27 cellular contexts compared by ENCODE assay signal in the genomic region with DNA sequence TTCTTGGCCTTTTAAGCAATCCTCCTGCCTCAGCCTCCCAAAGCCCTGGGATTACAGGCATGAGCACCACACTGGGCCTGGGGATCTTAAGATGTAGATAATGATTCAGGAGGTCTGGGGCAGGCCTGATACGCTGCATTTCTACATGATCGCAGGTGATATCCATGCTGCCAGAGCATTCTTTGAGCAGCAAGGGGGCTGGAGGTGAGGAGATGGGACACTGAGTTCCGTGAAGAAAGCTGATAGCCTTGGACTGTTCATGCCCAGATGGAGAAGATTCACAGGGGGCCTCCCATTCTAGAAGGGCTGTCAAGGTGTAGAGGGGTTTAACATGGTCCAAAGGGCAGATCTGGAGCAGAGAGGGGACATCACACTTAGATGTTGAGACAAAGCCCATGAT.
"Had no signal": no experiment of that assay in that cellular context is flagged by ENCODE, and none has a peak within 500 bp of the region (broad histone marks: within the 10 kb centered on the region; RNA-seq: fewer than 3 reads in every experiment).

No MANE protein-coding gene starts in this region.

- H3K36me3 Mint-ChIP-seq: activated naive CD4-positive, alpha-beta T cell treated with anti-CD3 and anti-CD28 coated beads, Interleukin-2, amount 50 U/mL, for 72 hours; naive thymus-derived CD4-positive, alpha-beta T cell; neural progenitor cell; stimulated activated memory B cell treated with anti-CD40 and anti-IgM and Interleukin-4, amounts not matched to agents 10 μg/mL and 1 μg/mL and 100 μg/mL, for 72 hours; T-cell had no signal

- H3K4me3 ChIP-seq: gastrocnemius medialis, neural progenitor cell, sigmoid colon, smooth muscle cell, testis, upper lobe of left lung had no signal

- H3K27ac Mint-ChIP-seq: activated T-helper 1 cell treated with anti-CD3 and anti-CD28 coated beads, Interleukin-12 subunit alpha, Interleukin-12 subunit beta, Interleukin-2, Interleukin-4 antibody, amounts not matched to agents 30 ng/mL and 10 ng/mL and 1 ng/mL, durations not matched to agents 14 hours and 24 hours and 36 hours; naive thymus-derived CD4-positive, alpha-beta T cell; progenitor cell of endocrine pancreas; stimulated activated memory B cell treated with anti-CD40 and anti-IgM and Interleukin-4, amounts not matched to agents 10 μg/mL and 1 μg/mL and 100 μg/mL, for 72 hours; T-cell; T-helper 2 cell treated with Interferon-gamma antibody and Interleukin-4, amounts not matched to agents 5 μg/mL and 100 μg/mL, for 36 hours had no signal

- H3K4me2 ChIP-seq: neural progenitor cell, smooth muscle cell had no signal

- H3K27ac ChIP-seq: brain microvascular endothelial cell, gastrocnemius medialis, neural progenitor cell had no signal

- H3K27me3 ChIP-seq: gastrocnemius medialis, neural progenitor cell, sigmoid colon, testis, upper lobe of left lung had no signal

- ATAC-seq: activated naive CD4-positive, alpha-beta T cell treated with anti-CD3 and anti-CD28 coated beads, Interleukin-2, amount 50 U/mL, for 72 hours; esophagus mucosa; gastrocnemius medialis; left cardiac atrium; naive thymus-derived CD4-positive, alpha-beta T cell; stimulated activated memory B cell treated with anti-CD40 and anti-IgM and Interleukin-4, amounts not matched to agents 10 μg/mL and 1 μg/mL and 100 μg/mL, for 72 hours; T-cell had no signal

- H3K4me3 Mint-ChIP-seq: activated T-helper 1 cell treated with anti-CD3 and anti-CD28 coated beads, Interleukin-12 subunit alpha, Interleukin-12 subunit beta, Interleukin-2, Interleukin-4 antibody, amounts not matched to agents 30 ng/mL and 10 ng/mL and 1 ng/mL, durations not matched to agents 14 hours and 24 hours and 36 hours; naive thymus-derived CD4-positive, alpha-beta T cell; neural progenitor cell; stimulated activated memory B cell treated with anti-CD40 and anti-IgM and Interleukin-4, amounts not matched to agents 10 μg/mL and 1 μg/mL and 100 μg/mL, for 72 hours; T-cell; T-helper 2 cell treated with Interferon-gamma antibody and Interleukin-4, amounts not matched to agents 5 μg/mL and 100 μg/mL, for 36 hours had no signal

- H3K36me3 ChIP-seq: brain microvascular endothelial cell, gastrocnemius medialis, neural progenitor cell, sigmoid colon, upper lobe of left lung had no signal

- H2AFZ ChIP-seq: neural progenitor cell had no signal

- H3K9me3 ChIP-seq: gastrocnemius medialis, sigmoid colon, testis, upper lobe of left lung had no signal

- H3K4me1 Mint-ChIP-seq: stimulated activated memory B cell treated with anti-CD40 and anti-IgM and Interleukin-4, amounts not matched to agents 10 μg/mL and 1 μg/mL and 100 μg/mL, for 72 hours; T-cell had no signal

- DNase-seq: activated CD4-positive, CD25-positive, alpha-beta regulatory T cell treated with anti-CD3 and anti-CD28 coated beads, Interleukin-2, amount 50 U/mL, for 72 hours; activated gamma-delta T cell; aorta; brain microvascular endothelial cell; caudate nucleus; dermis blood vessel endothelial cell; effector CD8-positive, alpha-beta T cell; gastrocnemius medialis; hypothalamus; left cardiac atrium; mesenchymal stem cell; naive thymus-derived CD4-positive, alpha-beta T cell; retina; sigmoid colon; stimulated activated CD4-positive, alpha-beta T cell treated with anti-CD3 and anti-CD28 coated beads, Interleukin-15, amount 100 ng/mL, for 24 hours; T-cell; testis had no signal

- H3K9me3 Mint-ChIP-seq: activated naive CD4-positive, alpha-beta T cell treated with anti-CD3 and anti-CD28 coated beads, Interleukin-2, amount 50 U/mL, for 72 hours; activated T-helper 1 cell treated with anti-CD3 and anti-CD28 coated beads, Interleukin-12 subunit alpha, Interleukin-12 subunit beta, Interleukin-2, Interleukin-4 antibody, amounts not matched to agents 30 ng/mL and 10 ng/mL and 1 ng/mL, durations not matched to agents 14 hours and 24 hours and 36 hours; naive thymus-derived CD4-positive, alpha-beta T cell; neural progenitor cell; stimulated activated memory B cell treated with anti-CD40 and anti-IgM and Interleukin-4, amounts not matched to agents 10 μg/mL and 1 μg/mL and 100 μg/mL, for 72 hours; T-cell; T-helper 2 cell treated with Interferon-gamma antibody and Interleukin-4, amounts not matched to agents 5 μg/mL and 100 μg/mL, for 36 hours had no signal

- FAIRE-seq: islet of Langerhans had no signal

- H3K9ac ChIP-seq: neural progenitor cell had no signal
